32 cellular contexts compared by ENCODE assay signal in the genomic region with DNA sequence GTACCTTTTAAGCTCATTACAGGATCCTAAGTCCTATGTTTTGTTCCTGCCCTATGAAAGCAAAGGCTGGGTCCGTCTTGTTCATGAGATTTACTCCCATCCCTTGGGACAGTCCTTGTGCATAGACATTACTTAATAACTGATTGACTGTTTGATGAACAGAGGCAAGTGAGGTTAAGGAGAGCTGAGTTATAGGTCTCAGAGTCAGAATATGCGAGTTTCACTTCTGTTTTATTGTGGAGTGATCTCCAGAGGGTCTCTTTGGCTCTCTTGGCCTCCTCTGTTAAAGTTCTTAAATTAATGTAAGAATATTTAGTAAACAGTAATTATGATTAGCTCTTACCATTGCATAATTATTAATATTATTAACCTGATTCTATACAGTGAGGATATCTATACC. TPM values are rescaled to one million over a fixed set of nuclear protein-coding genes. Genes with fewer than 3 reads are reported as not detected.
"Had no signal": no experiment of that assay in that cellular context is flagged by ENCODE, and none has a peak within 500 bp of the region (broad histone marks: within the 10 kb centered on the region; RNA-seq: fewer than 3 reads in every experiment).

No MANE protein-coding gene starts in this region.

- H3K9me3 ChIP-seq: esophagus muscularis mucosa, gastroesophageal sphincter had no signal

- H3K36me3 ChIP-seq: brain microvascular endothelial cell, esophagus muscularis mucosa, gastroesophageal sphincter, heart right ventricle had no signal

- H3K4me3 ChIP-seq: esophagus muscularis mucosa, gastroesophageal sphincter, heart right ventricle, hepatocyte had no signal

- H3K4me1 ChIP-seq: esophagus muscularis mucosa, gastroesophageal sphincter had no signal

- H3K27me3 ChIP-seq: brain microvascular endothelial cell, esophagus muscularis mucosa, gastroesophageal sphincter, heart right ventricle, hepatocyte had no signal

- H3K27ac ChIP-seq: brain microvascular endothelial cell, esophagus muscularis mucosa, gastroesophageal sphincter, heart right ventricle, hepatocyte, VCaP had no signal

- DNase-seq: activated CD4-positive, alpha-beta memory T cell treated with anti-CD3 and anti-CD28 coated beads, Interleukin-2, amount 10 ng/mL, durations not matched to agents 7 days and 5 days; activated CD4-positive, alpha-beta T cell treated with anti-CD3 and anti-CD28 coated beads for 1 hour; activated CD4-positive, alpha-beta T cell treated with anti-CD3 and anti-CD28 coated beads for 4 hours; activated CD4-positive, alpha-beta T cell treated with anti-CD3 and anti-CD28 coated beads, Interleukin-2, amount 10 ng/mL, durations not matched to agents 7 days and 5 days; activated CD4-positive, alpha-beta T cell treated with anti-CD3 and anti-CD28 coated beads, Interleukin-2, amount 50 U/mL, for 4 hours; activated CD8-positive, alpha-beta memory T cell treated with anti-CD3 and anti-CD28 coated beads, Interleukin-2, amount 50 U/mL, for 48 hours; activated gamma-delta T cell; activated naive CD4-positive, alpha-beta T cell treated with anti-CD3 and anti-CD28 coated beads, Interleukin-2, amount 50 U/mL, for 16 hours; activated naive CD4-positive, alpha-beta T cell treated with Interleukin-2 at 50 U/mL for 16 hours; activated T-cell treated with anti-CD3 and anti-CD28 coated beads for 4 hours; activated T-cell treated with anti-CD3 and anti-CD28 coated beads, Interleukin-2, amount 50 U/mL, for 24 hours; activated T-cell treated with anti-CD3 and anti-CD28 coated beads, Interleukin-2, amount 50 U/mL, for 72 hours; amniotic stem cell; anterior cingulate cortex; brain microvascular endothelial cell; caudate nucleus; cortex of kidney; dermis blood vessel endothelial cell; effector CD4-positive, alpha-beta T cell; effector memory CD8-positive, alpha-beta T cell; erythroblast; foreskin melanocyte; heart right ventricle; T-helper 2 cell had no signal

RNA-seq across cellular contexts. Expression of a gene that starts 52.6 kb away (rescaled TPM):
- total RNA-seq: activated CD4-positive, alpha-beta memory T cell treated with anti-CD3 and anti-CD28 coated beads, Interleukin-2, amount 10 ng/mL, durations not matched to agents 7 days and 5 days; activated CD4-positive, alpha-beta T cell treated with anti-CD3 and anti-CD28 coated beads, Interleukin-2, amount 10 ng/mL, durations not matched to agents 7 days and 5 days; activated T-cell treated with anti-CD3 and anti-CD28 coated beads, Interleukin-2, amount 50 U/mL, for 72 hours; astrocyte; chondrocyte; dermis blood vessel endothelial cell; fibroblast of villous mesenchyme; glomerular endothelial cell had no signal

RNA-seq across cellular contexts. Expression of a gene that starts 58.8 kb away (rescaled TPM):
- total RNA-seq: activated CD4-positive, alpha-beta memory T cell treated with anti-CD3 and anti-CD28 coated beads, Interleukin-2, amount 10 ng/mL, durations not matched to agents 7 days and 5 days; activated CD4-positive, alpha-beta T cell treated with anti-CD3 and anti-CD28 coated beads, Interleukin-2, amount 10 ng/mL, durations not matched to agents 7 days and 5 days; activated T-cell treated with anti-CD3 and anti-CD28 coated beads, Interleukin-2, amount 50 U/mL, for 72 hours; chondrocyte; dermis blood vessel endothelial cell; fibroblast of villous mesenchyme; glomerular endothelial cell had no signal
